ENCODE assay signal across 10 cellular contexts in the genomic region with DNA sequence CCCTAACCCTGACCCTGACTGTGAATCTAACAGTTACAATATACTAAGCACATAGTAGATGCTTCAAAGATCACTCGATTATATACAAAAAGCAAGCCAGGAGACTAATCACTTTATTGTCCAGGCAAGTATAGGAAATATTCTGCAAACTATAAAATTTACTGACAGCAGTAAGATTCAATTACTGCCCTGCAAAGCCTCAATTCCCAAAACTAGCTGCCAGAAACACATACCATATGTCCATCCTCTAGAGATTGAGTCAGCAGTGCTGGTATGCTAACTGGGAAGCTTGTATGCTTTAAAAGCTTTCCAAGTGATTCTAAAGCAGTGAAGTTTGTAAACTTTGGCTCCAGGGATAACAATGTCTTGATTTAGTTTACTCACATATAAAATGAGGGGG. TPM values are rescaled to one million over a fixed set of nuclear protein-coding genes. Genes with fewer than 3 reads are reported as not detected.
DNase-seq lines count a peak whose midpoint lies in the region; ATAC-seq and TF ChIP-seq lines count a peak whose summit lies in the region.
"Had no signal": no experiment of that assay in that cellular context is flagged by ENCODE, and none has a peak within 500 bp of the region (broad histone marks: within the 10 kb centered on the region; RNA-seq: fewer than 3 reads in every experiment).

No MANE protein-coding gene starts in this region.

- no peak overlapping the region for H3K4me3 ChIP-seq in BLaER1 treated with 17β-estradiol and CSF1 and Interleukin-3, amounts not matched to agents 10 nM and 100 nM
- no peak overlapping the region for H3K4me3 ChIP-seq in gastroesophageal sphincter

- peak overlapping the region in 4 of 11 experiments; percentile 40 to 72 (median 56); a peak in 8 of 22 replicates for H3K4me2 ChIP-seq in BLaER1 treated with 17β-estradiol and CSF1 and Interleukin-3, amounts not matched to agents 10 nM and 100 nM

- TF ChIP-seq EP300 in gastroesophageal sphincter (IDR thresholded peaks at IDR 0.05), result no peak

- H4K20me1 ChIP-seq in BLaER1 treated with 17β-estradiol and CSF1 and Interleukin-3, amounts not matched to agents 10 nM and 100 nM, result peaks cover 0 to 9% (median 0%) of the 10 kb centered on the region in 11 experiments; a peak in 5 of 22 replicates

- WGBS in gastroesophageal sphincter (ENCODE audit: low coverage in 1 of 2), 2 donors, result 25 to 33% methylated on average over 1 of the region's 1 CpG

- ATAC-seq in gastroesophageal sphincter (no peak), GM21717 (IDR thresholded peaks at IDR 0.05; ENCODE audit: unreplicated experiment) (no peak)
- ATAC-seq: stimulated activated naive CD8-positive, alpha-beta T cell treated with anti-CD3 and anti-CD28 coated beads, Interleukin-15, amount 100 ng/mL, for 72 hours had no signal

- no peaks in the 10 kb centered on the region for H3K9me3 Mint-ChIP-seq in nephron
- H3K9me3 Mint-ChIP-seq: activated CD4-positive, alpha-beta T cell treated with anti-CD3 and anti-CD28 coated beads, Interleukin-2, amount 10 ng/mL, durations not matched to agents 7 days and 5 days; stimulated activated naive CD8-positive, alpha-beta T cell treated with anti-CD3 and anti-CD28 coated beads, Interleukin-15, amount 100 ng/mL, for 72 hours had no signal

- H3K36me3 ChIP-seq in BLaER1 treated with 17β-estradiol and CSF1 and Interleukin-3, amounts not matched to agents 10 nM and 100 nM, result peaks cover 9 to 71% (median 40%) of the 10 kb centered on the region in 11 experiments; a peak in 20 of 22 replicates
- H3K36me3 ChIP-seq in gastroesophageal sphincter, result peaks cover 4 to 12% of the 10 kb centered on the region in 2 donors

- TF ChIP-seq CTCF in nephron (IDR thresholded peaks at IDR 0.05; ENCODE audit: unreplicated experiment in 3 of 3), result no peak
- no peak for TF ChIP-seq CTCF in gastroesophageal sphincter (IDR thresholded peaks at IDR 0.05)

- H3K27ac ChIP-seq in BLaER1 treated with 17β-estradiol and CSF1 and Interleukin-3, amounts not matched to agents 10 nM and 100 nM, result peak overlapping the region in 6 of 11 experiments; percentile 21 to 79 (median 64); a peak in 8 of 22 replicates
- no peak overlapping the region for H3K27ac ChIP-seq in gastroesophageal sphincter

- H3K36me3 Mint-ChIP-seq in nephron (ENCODE audit: low read depth), result peaks cover 11% of the 10 kb centered on the region

- H3K9ac ChIP-seq in BLaER1 treated with 17β-estradiol and CSF1 and Interleukin-3, amounts not matched to agents 10 nM and 100 nM, result no peak overlapping the region

- DNase-seq in RPMI7951 (ENCODE audit: low read depth) (peak; percentile 4), fibroblast of gingiva (ENCODE audit: low read depth) (peak; percentile 75), A172 (ENCODE audit: low spot score) (no peak), NAMALWA (ENCODE audit: low spot score) (no peak)
- DNase-seq: activated CD4-positive, alpha-beta T cell treated with anti-CD3 and anti-CD28 coated beads, Interleukin-2, amount 10 ng/mL, durations not matched to agents 7 days and 5 days; stimulated activated naive CD8-positive, alpha-beta T cell treated with anti-CD3 and anti-CD28 coated beads, Interleukin-15, amount 100 ng/mL, for 72 hours had no signal

- H3K9me3 ChIP-seq in BLaER1 treated with 17β-estradiol and CSF1 and Interleukin-3, amounts not matched to agents 10 nM and 100 nM (replicated peaks in 1 of 11), result no peaks in the 10 kb centered on the region
- H3K9me3 ChIP-seq in gastroesophageal sphincter, result no peaks in the 10 kb centered on the region

- no peak for TF ChIP-seq POLR2A in gastroesophageal sphincter (IDR thresholded peaks at IDR 0.05)

- no peaks in the 10 kb centered on the region for H3K27me3 ChIP-seq in BLaER1 treated with 17β-estradiol and CSF1 and Interleukin-3, amounts not matched to agents 10 nM and 100 nM
- no peaks in the 10 kb centered on the region for H3K27me3 ChIP-seq in gastroesophageal sphincter

- peaks cover 0 to 34% (median 14%) of the 10 kb centered on the region in 10 experiments; a peak in 11 of 20 replicates for H3K4me1 ChIP-seq in BLaER1 treated with 17β-estradiol and CSF1 and Interleukin-3, amounts not matched to agents 10 nM and 100 nM
- peaks cover 0 to 4% (median 0%) of the 10 kb centered on the region in 3 donors for H3K4me1 ChIP-seq in gastroesophageal sphincter

- H3K4me1 Mint-ChIP-seq in nephron, result peaks cover 10% of the 10 kb centered on the region
- H3K4me1 Mint-ChIP-seq: stimulated activated naive CD8-positive, alpha-beta T cell treated with anti-CD3 and anti-CD28 coated beads, Interleukin-15, amount 100 ng/mL, for 72 hours had no signal

- no peaks in the 10 kb centered on the region for H3K27me3 Mint-ChIP-seq in nephron (ENCODE audit: low read depth)
- H3K27me3 Mint-ChIP-seq: activated CD4-positive, alpha-beta T cell treated with anti-CD3 and anti-CD28 coated beads, Interleukin-2, amount 10 ng/mL, durations not matched to agents 7 days and 5 days; stimulated activated naive CD8-positive, alpha-beta T cell treated with anti-CD3 and anti-CD28 coated beads, Interleukin-15, amount 100 ng/mL, for 72 hours had no signal

- H3K27ac Mint-ChIP-seq in nephron, result peak overlapping the region; percentile 66 to 84 (median 67)

- no peak overlapping the region for H3K4me3 Mint-ChIP-seq in nephron
- H3K4me3 Mint-ChIP-seq: activated CD4-positive, alpha-beta T cell treated with anti-CD3 and anti-CD28 coated beads, Interleukin-2, amount 10 ng/mL, durations not matched to agents 7 days and 5 days; stimulated activated naive CD8-positive, alpha-beta T cell treated with anti-CD3 and anti-CD28 coated beads, Interleukin-15, amount 100 ng/mL, for 72 hours had no signal

RNA-seq across cellular contexts. Expression of a gene that starts 26.1 kb away (rescaled TPM):
- total RNA-seq in RPMI7951 (2014; rRNA removed; shearing (Covaris generic)), result 19.6 and 27.5 TPM in 2 replicates
- 10 to 100 TPM in 2 of 4 donors, 1 to 10 TPM in 2; 8.3 to 15.4 (median 10.8) TPM for total RNA-seq in gastroesophageal sphincter
- total RNA-seq in A172 (2014; rRNA removed; shearing (Covaris generic)), result 25.0 and 25.5 TPM in 2 replicates

Comparison
In these comparisons a context has a peak if more than half of its experiments do, and no peak if none do; other contexts are left out.
1. H3K27ac ChIP-seq: peak in BLaER1 treated with 17β-estradiol and CSF1 and Interleukin-3, amounts not matched to agents 10 nM and 100 nM (6 of 11); none in gastroesophageal sphincter (0 of 4).
2. DNase-seq: peak in RPMI7951 (single experiment) and fibroblast of gingiva (single experiment); none in A172 (single experiment) and NAMALWA (single experiment).